ENCODE assay signal across 15 cellular contexts in genomic region chr14:76754586-76754985, GRCh38. TPM values are rescaled to one million over a fixed set of nuclear protein-coding genes. Genes with fewer than 3 reads are reported as not detected.
DNase-seq lines count a peak whose midpoint lies in the region; ATAC-seq and TF ChIP-seq lines count a peak whose summit lies in the region.
"Had no signal": no experiment of that assay in that cellular context is flagged by ENCODE, and none has a peak within 500 bp of the region (broad histone marks: within the 10 kb centered on the region; RNA-seq: fewer than 3 reads in every experiment).

No MANE protein-coding gene starts in this region.

- TF ChIP-seq CTCF in coronary artery (IDR thresholded peaks at IDR 0.05), result no peak

- H3K27ac ChIP-seq in right cardiac atrium (ENCODE audit: low read length) (peak overlapping the region; percentile 3), coronary artery (no peak overlapping the region)
- H3K27ac ChIP-seq: BLaER1 treated with 17β-estradiol and CSF1 and Interleukin-3, amounts not matched to agents 10 nM and 100 nM; GM23248 had no signal

- peaks cover 4% of the 10 kb centered on the region for H3K4me1 ChIP-seq in right cardiac atrium (ENCODE audit: control insufficient read depth, insufficient read depth, low read length)
- H3K4me1 ChIP-seq: HAP-1 had no signal

- TF ChIP-seq POLR2A in erythroblast (IDR thresholded peaks at IDR 0.05; ENCODE audit: low read length), result no peak

- WGBS in right cardiac atrium, result 91% methylated on average over 7 of the region's 7 CpGs

- DNase-seq in right cardiac atrium (no peak), left cardiac atrium (no peak), coronary artery (ENCODE audit: low spot score) (peak; percentile 50), islet precursor cell (peak; percentile 35), erythroblast (lab: John Stamatoyannopoulos, UW) (no peak)
- DNase-seq: Calu3; CD8-positive, alpha-beta T cell; DMS 273 treated with DMSO at 0.1 percent for 48 hours; DMS53; GM23248 had no signal

- H3K4me3 ChIP-seq in right cardiac atrium (ENCODE audit: low read length), result no peak overlapping the region
- H3K4me3 ChIP-seq in coronary artery, result no peak overlapping the region
- H3K4me3 ChIP-seq: BLaER1 treated with 17β-estradiol and CSF1 and Interleukin-3, amounts not matched to agents 10 nM and 100 nM; GM23248; HAP-1 had no signal

- ATAC-seq in right cardiac atrium (no peak), left cardiac atrium (no peak), GM18909 (IDR thresholded peaks at IDR 0.05; ENCODE audit: poor library complexity, unreplicated experiment) (no peak), GM21786 (IDR thresholded peaks at IDR 0.05; ENCODE audit: unreplicated experiment) (no peak)
- ATAC-seq: CD8-positive, alpha-beta T cell; HepG2 had no signal

- no peaks in the 10 kb centered on the region for H3K9me3 ChIP-seq in right cardiac atrium (ENCODE audit: control insufficient read depth, low read length)
- H3K9me3 ChIP-seq: HAP-1 had no signal

- intact Hi-C loops in right cardiac atrium (cut with DNase I), result no loop called here
- intact Hi-C loops in left cardiac atrium (cut with DNase I), result no loop called here

- H3K27me3 ChIP-seq in right cardiac atrium (ENCODE audit: control insufficient read depth, insufficient read depth), result no peaks in the 10 kb centered on the region
- H3K27me3 ChIP-seq: BLaER1 treated with 17β-estradiol and CSF1 and Interleukin-3, amounts not matched to agents 10 nM and 100 nM had no signal

RNA-seq across cellular contexts. Expression of gene VASH1, which starts 6.7 kb away (rescaled TPM):
- 10 to 100 TPM; 27.6 to 85.2 (median 37.5) TPM for total RNA-seq in right cardiac atrium
- polyA plus RNA-seq in right cardiac atrium, result 23.1 TPM
- total RNA-seq in left cardiac atrium, result 100 to 1,000 TPM in 1 of 2 donors, 10 to 100 TPM in 1; 27.0 to 142 TPM

RNA-seq across cellular contexts. Expression of gene ANGEL1, which starts 58.1 kb away (rescaled TPM):
- total RNA-seq in right cardiac atrium (10 to 100 TPM; 19.9 to 24.9 (median 20.3) TPM), left cardiac atrium (10 to 100 TPM; 14.9 to 21.6 TPM)
- polyA plus RNA-seq in right cardiac atrium, result 12.8 TPM

Comparison
In these comparisons a context has a peak if more than half of its experiments do, and no peak if none do; other contexts are left out.
1. DNase-seq: peak in coronary artery (single experiment) and islet precursor cell (single experiment); none in right cardiac atrium (0 of 3), left cardiac atrium (single experiment) and erythroblast (0 of 2).